15 cellular contexts compared by ENCODE assay signal in the genomic region with DNA sequence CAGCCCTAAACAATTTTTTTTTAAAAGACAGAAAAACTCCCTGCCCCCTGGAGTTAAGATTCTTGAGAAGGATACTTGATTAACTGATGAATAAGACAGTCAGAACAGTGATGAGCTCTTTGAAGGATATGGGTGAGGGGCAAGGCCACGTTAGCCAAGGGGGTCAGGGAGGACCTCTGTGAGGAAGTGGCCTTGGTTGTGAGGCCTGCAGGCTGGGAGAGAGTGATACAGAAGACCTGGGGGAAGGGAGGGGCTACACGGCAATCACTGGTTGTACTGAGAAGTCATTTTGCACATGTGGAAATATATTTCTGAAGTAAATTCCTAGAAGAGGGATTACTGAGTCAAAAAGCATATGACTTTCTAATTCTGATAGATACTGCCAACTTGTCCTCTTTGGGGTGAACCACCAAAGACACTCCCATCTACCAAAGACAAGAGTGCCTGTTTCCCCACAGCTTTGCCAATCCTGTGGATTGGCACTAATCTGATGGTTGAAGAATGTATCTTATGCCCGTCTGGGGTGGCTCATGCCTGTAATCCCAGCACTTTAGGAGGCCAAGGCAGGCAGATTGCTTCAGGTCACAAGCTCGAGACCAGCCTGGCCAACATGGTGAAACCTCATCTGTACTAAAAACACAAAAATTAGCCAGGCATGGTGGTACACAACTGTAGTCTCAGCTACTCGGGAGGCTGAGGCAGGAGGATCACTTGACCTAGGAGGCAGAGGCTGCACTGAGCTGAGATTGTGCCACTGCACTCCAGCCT.
"Had no signal": no experiment of that assay in that cellular context is flagged by ENCODE, and none has a peak within 500 bp of the region (broad histone marks: within the 10 kb centered on the region; RNA-seq: fewer than 3 reads in every experiment).

No MANE protein-coding gene starts in this region.

- H3K9me3 Mint-ChIP-seq: activated CD4-positive, alpha-beta memory T cell treated with anti-CD3 and anti-CD28 coated beads for 36 hours; activated naive CD4-positive, alpha-beta T cell treated with anti-CD3 and anti-CD28 coated beads, Interleukin-2, amount 10 ng/mL, durations not matched to agents 7 days and 5 days; activated T-helper 1 cell treated with anti-CD3 and anti-CD28 coated beads, Interleukin-12 subunit alpha, Interleukin-12 subunit beta, Interleukin-2, Interleukin-4 antibody, amounts not matched to agents 30 ng/mL and 10 ng/mL and 1 ng/mL, durations not matched to agents 14 hours and 24 hours and 36 hours; nephron progenitor cell; stimulated activated memory B cell treated with anti-CD40 and anti-IgM and Interleukin-4, amounts not matched to agents 10 μg/mL and 1 μg/mL and 100 μg/mL, for 72 hours had no signal

- H3K27ac Mint-ChIP-seq: activated CD4-positive, alpha-beta memory T cell treated with anti-CD3 and anti-CD28 coated beads for 36 hours; activated naive CD4-positive, alpha-beta T cell treated with anti-CD3 and anti-CD28 coated beads, Interleukin-2, amount 10 ng/mL, durations not matched to agents 7 days and 5 days; activated T-helper 1 cell treated with anti-CD3 and anti-CD28 coated beads, Interleukin-12 subunit alpha, Interleukin-12 subunit beta, Interleukin-2, Interleukin-4 antibody, amounts not matched to agents 30 ng/mL and 10 ng/mL and 1 ng/mL, durations not matched to agents 14 hours and 24 hours and 36 hours; nephron progenitor cell; stimulated activated memory B cell treated with anti-CD40 and anti-IgM and Interleukin-4, amounts not matched to agents 10 μg/mL and 1 μg/mL and 100 μg/mL, for 72 hours had no signal

- H3K4me3 Mint-ChIP-seq: activated CD4-positive, alpha-beta memory T cell treated with anti-CD3 and anti-CD28 coated beads for 36 hours; activated naive CD4-positive, alpha-beta T cell treated with anti-CD3 and anti-CD28 coated beads, Interleukin-2, amount 10 ng/mL, durations not matched to agents 7 days and 5 days; activated T-helper 1 cell treated with anti-CD3 and anti-CD28 coated beads, Interleukin-12 subunit alpha, Interleukin-12 subunit beta, Interleukin-2, Interleukin-4 antibody, amounts not matched to agents 30 ng/mL and 10 ng/mL and 1 ng/mL, durations not matched to agents 14 hours and 24 hours and 36 hours; nephron progenitor cell; stimulated activated memory B cell treated with anti-CD40 and anti-IgM and Interleukin-4, amounts not matched to agents 10 μg/mL and 1 μg/mL and 100 μg/mL, for 72 hours had no signal

- H3K4me1 Mint-ChIP-seq: activated naive CD4-positive, alpha-beta T cell treated with anti-CD3 and anti-CD28 coated beads, Interleukin-2, amount 10 ng/mL, durations not matched to agents 7 days and 5 days; stimulated activated memory B cell treated with anti-CD40 and anti-IgM and Interleukin-4, amounts not matched to agents 10 μg/mL and 1 μg/mL and 100 μg/mL, for 72 hours had no signal

- H3K9me3 ChIP-seq: heart left ventricle, left ventricle myocardium inferior, upper lobe of left lung had no signal

- H3K27ac ChIP-seq: cardiac muscle cell, heart left ventricle, left ventricle myocardium inferior, upper lobe of left lung had no signal

- H3K4me3 ChIP-seq: cardiac muscle cell, heart left ventricle, left ventricle myocardium inferior, upper lobe of left lung had no signal

- H3K36me3 ChIP-seq: cardiac muscle cell, heart left ventricle, left ventricle myocardium inferior, upper lobe of left lung had no signal

- ATAC-seq: heart left ventricle; stimulated activated memory B cell treated with anti-CD40 and anti-IgM and Interleukin-4, amounts not matched to agents 10 μg/mL and 1 μg/mL and 100 μg/mL, for 72 hours had no signal

- FAIRE-seq: frontal cortex, keratinocyte had no signal

- H3K4me1 ChIP-seq: heart left ventricle, left ventricle myocardium inferior had no signal

- DNase-seq: activated CD4-positive, alpha-beta memory T cell treated with anti-CD3 and anti-CD28 coated beads for 36 hours; activated CD4-positive, CD25-positive, alpha-beta regulatory T cell treated with anti-CD3 and anti-CD28 coated beads, Interleukin-2, amount 50 U/mL, for 72 hours; activated naive CD4-positive, alpha-beta T cell treated with anti-CD3 and anti-CD28 coated beads, Interleukin-2, amount 10 ng/mL, durations not matched to agents 7 days and 5 days; effector CD4-positive, alpha-beta T cell; heart left ventricle; left ventricle myocardium inferior; mesenchymal stem cell; nephron progenitor cell; T-helper 2 cell; upper lobe of left lung had no signal

- H3K27me3 ChIP-seq: cardiac muscle cell, upper lobe of left lung had no signal

- H3K36me3 Mint-ChIP-seq: activated CD4-positive, alpha-beta memory T cell treated with anti-CD3 and anti-CD28 coated beads for 36 hours; activated naive CD4-positive, alpha-beta T cell treated with anti-CD3 and anti-CD28 coated beads, Interleukin-2, amount 10 ng/mL, durations not matched to agents 7 days and 5 days; stimulated activated memory B cell treated with anti-CD40 and anti-IgM and Interleukin-4, amounts not matched to agents 10 μg/mL and 1 μg/mL and 100 μg/mL, for 72 hours had no signal
